8 cellular contexts compared by ENCODE assay signal in the genomic region with DNA sequence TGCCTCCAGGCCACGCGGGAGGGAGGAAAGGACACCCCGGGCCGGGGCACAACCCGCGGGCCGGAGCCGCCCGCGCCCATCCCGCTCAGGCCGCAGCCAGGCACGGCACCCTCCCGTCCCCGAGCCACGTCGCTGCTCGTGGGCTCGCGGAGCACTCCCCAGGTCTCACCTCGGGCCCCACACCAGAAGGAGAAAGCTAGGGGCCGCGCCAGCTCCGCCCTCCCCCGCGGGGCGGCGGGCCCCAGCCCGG. TPM values are rescaled to one million over a fixed set of nuclear protein-coding genes. Genes with fewer than 3 reads are reported as not detected.
A peak's percentile ranks its signal among the peaks of the same experiment; 100 is the strongest.
DNase-seq lines count a peak whose midpoint lies in the region; ATAC-seq, FAIRE-seq and TF ChIP-seq lines count a peak whose summit lies in the region.

No MANE protein-coding gene starts in this region.

- DNase-seq in DND-41 (no peak), MM.1S (no peak), H1 (ENCODE audit: low read depth in 1 of 2, low spot score in 2 of 2) (no peak), osteocyte (ENCODE audit: extremely low spot score, unreplicated experiment) (no peak), NCI-H2081 treated with DMSO at 0.1 percent for 48 hours (lab: John Stamatoyannopoulos, UW) (no peak)
- no peak for DNase-seq in stimulated activated CD4-positive, alpha-beta T cell treated with anti-CD3 and anti-CD28 coated beads, Interleukin-2, amount 100 ng/mL, for 48 hours

- H3K9me3 ChIP-seq in DND-41 (ENCODE audit: insufficient read depth, low read length, severe bottlenecking) (no peaks in the 10 kb centered on the region), MM.1S (replicated peaks; ENCODE audit: insufficient read depth, low read length) (no peaks in the 10 kb centered on the region), H1 (ENCODE audit: insufficient read depth in 2 of 2, low read depth in 1 of 2, low read length in 1 of 2) (no peaks in the 10 kb centered on the region)

- H2BK20ac ChIP-seq in H1 (ENCODE audit: low read length), result no peak overlapping the region

- peak overlapping the region; percentile 97 for H3K4me3 Mint-ChIP-seq in osteocyte (ENCODE audit: unreplicated experiment)

- no peak overlapping the region for H3K18ac ChIP-seq in H1 (ENCODE audit: extremely low read depth, low read length)

- H3K23ac ChIP-seq in H1 (ENCODE audit: insufficient read length), result no peak overlapping the region

- no peaks in the 10 kb centered on the region for H3K9me3 Mint-ChIP-seq in osteocyte (ENCODE audit: unreplicated experiment)

- TF ChIP-seq POLR2A in H1 (IDR thresholded peaks at IDR 0.05; ENCODE audit: control extremely low read depth in 1 of 2, low read depth in 2 of 2, low read length in 2 of 2), result no peak; a peak in 1 of 3 replicates

- peaks cover 65% of the 10 kb centered on the region for H3K4me1 Mint-ChIP-seq in osteocyte (ENCODE audit: unreplicated experiment)

- peaks cover 10% of the 10 kb centered on the region for H3K23me2 ChIP-seq in H1 (ENCODE audit: low read depth, low read length)

- H3K79me1 ChIP-seq in H1 (ENCODE audit: low read depth, low read length), result peaks cover 3% of the 10 kb centered on the region; the same call in 1 of the 2 replicates

- peak overlapping the region; percentile 100 for H3K27ac Mint-ChIP-seq in osteocyte (ENCODE audit: unreplicated experiment)

- H3K4me3 ChIP-seq in DND-41 (ENCODE audit: low read depth in 1 of 2, low read length in 2 of 2) (peak overlapping the region; percentile 75 to 88), MM.1S (ENCODE audit: low read length) (peak overlapping the region; percentile 89), H1 (ENCODE audit: extremely low read depth in 1 of 4, insufficient read depth in 2 of 4, low read depth in 3 of 4, low read length in 4 of 4) (peak overlapping the region; percentile 72 to 98 (median 90))

- H2BK15ac ChIP-seq in H1 (ENCODE audit: low read length), result no peak overlapping the region

- no peak for FAIRE-seq in H1 (lab: Jason Lieb, UNC)

- TF ChIP-seq EP300 in H1 (IDR thresholded peaks at IDR 0.05; ENCODE audit: borderline replicate concordance in 1 of 2, low read depth in 2 of 2, low read length in 2 of 2), result no peak

- peak overlapping the region; percentile 80 for H4K5ac ChIP-seq in H1 (ENCODE audit: insufficient read length, low read depth, low read length)

- H3K9me2 ChIP-seq in MM.1S (replicated peaks; ENCODE audit: insufficient read depth, low read length), result no peaks in the 10 kb centered on the region

- peak overlapping the region; percentile 100 for H2BK5ac ChIP-seq in H1 (ENCODE audit: low read depth, low read length)

- peak overlapping the region; percentile 86 for H2AFZ ChIP-seq in DND-41 (ENCODE audit: low read depth, low read length)
- H2AFZ ChIP-seq in MM.1S (ENCODE audit: low read length), result peak overlapping the region; percentile 48; the same call in 1 of the 2 replicates
- H2AFZ ChIP-seq in H1 (ENCODE audit: low read length), result peak overlapping the region; percentile 9; the same call in 1 of the 2 replicates

- H3K56ac ChIP-seq in H1 (replicated peaks; ENCODE audit: insufficient read length, low read depth, low read length), result peak overlapping the region; percentile 74

- peak overlapping the region; percentile 99 for H3K27ac ChIP-seq in DND-41 (ENCODE audit: low read length)
- H3K27ac ChIP-seq in MM.1S (ENCODE audit: low read length), result peak overlapping the region; percentile 98
- peak overlapping the region; percentile 100 for H3K27ac ChIP-seq in H1 (ENCODE audit: low read depth, low read length)

- H3K4ac ChIP-seq in H1 (replicated peaks; ENCODE audit: insufficient read length, low read depth, low read length), result peak overlapping the region; percentile 71

- no peak overlapping the region for H2BK12ac ChIP-seq in H1 (ENCODE audit: low read depth, low read length)

- H3K9ac ChIP-seq in DND-41 (ENCODE audit: low read depth, low read length) (peak overlapping the region; percentile 82), MM.1S (ENCODE audit: low read length) (peak overlapping the region; percentile 100), H1 (replicated peaks in 1 of 4; ENCODE audit: extremely low read depth in 1 of 4, low read depth in 3 of 4, low read length in 3 of 4) (peak overlapping the region; percentile 77 to 99 (median 94))

- no peak overlapping the region for H3K14ac ChIP-seq in H1 (ENCODE audit: insufficient read length)

- peak overlapping the region; percentile 96 for H4K8ac ChIP-seq in H1 (ENCODE audit: extremely low read depth, insufficient read depth, low read length)

- peaks cover 96% of the 10 kb centered on the region for H3K79me2 ChIP-seq in DND-41 (ENCODE audit: insufficient read depth, low read length)
- H3K79me2 ChIP-seq in MM.1S (ENCODE audit: low read length), result peaks cover 92% of the 10 kb centered on the region
- H3K79me2 ChIP-seq in H1 (ENCODE audit: control insufficient read depth in 1 of 2, insufficient read depth in 2 of 2, low read length in 2 of 2), result peaks cover 70 to 90% of the 10 kb centered on the region in 2 experiments

- peak overlapping the region; percentile 67 for H3K4me2 ChIP-seq in DND-41 (ENCODE audit: insufficient read depth, low read length)
- peak overlapping the region; percentile 80 for H3K4me2 ChIP-seq in MM.1S (ENCODE audit: low read depth, low read length)
- peak overlapping the region; percentile 90 to 93 for H3K4me2 ChIP-seq in H1 (ENCODE audit: insufficient read depth in 1 of 2, low read depth in 2 of 2, low read length in 2 of 2)

- H3K27me3 ChIP-seq in DND-41 (ENCODE audit: insufficient read depth, low read length, poor library complexity) (no peaks in the 10 kb centered on the region), MM.1S (replicated peaks; ENCODE audit: insufficient read depth, low read length) (no peaks in the 10 kb centered on the region), H1 (replicated peaks in 1 of 4; ENCODE audit: control insufficient read depth in 3 of 4, extremely low read depth in 1 of 4, insufficient read depth in 3 of 4, low read length in 3 of 4) (no peaks in the 10 kb centered on the region)

- H4K91ac ChIP-seq in H1 (replicated peaks; ENCODE audit: insufficient read length, low read length), result peak overlapping the region; percentile 75

- peak overlapping the region; percentile 56; the same call in 1 of the 2 replicates for H2AK5ac ChIP-seq in H1 (ENCODE audit: low read depth, low read length)

- H2BK120ac ChIP-seq in H1 (replicated peaks; ENCODE audit: low read depth, low read length), result no peak overlapping the region

- H3K36me3 ChIP-seq in DND-41 (ENCODE audit: insufficient read depth, low read length) (peaks cover 19% of the 10 kb centered on the region; the same call in 1 of the 2 replicates), MM.1S (replicated peaks; ENCODE audit: insufficient read depth, low read length) (no peaks in the 10 kb centered on the region), H1 (ENCODE audit: control insufficient read depth in 2 of 4, insufficient read depth in 4 of 4, low read length in 3 of 4) (peaks cover 0 to 7% (median 0%) of the 10 kb centered on the region in 4 experiments; a peak in 1 of 8 replicates)

- WGBS in H1 (ENCODE audit: extremely low coverage in 1 of 2, insufficient coverage in 1 of 2, insufficient read length in 1 of 2, insufficient replicate concordance in 2 of 2, low coverage in 1 of 2, low lambda C conversion rate in 2 of 2, missing lambda C conversion rate in 1 of 2), 2 experiments, result 3% methylated on average over 15 of the region's 29 CpGs; no CpG with 5 or more reads in 1 of the 2 experiments

- peaks cover 21% of the 10 kb centered on the region for H3F3A ChIP-seq in MM.1S (ENCODE audit: insufficient read depth, low read length)

- TF ChIP-seq RAD21 in H1 (IDR thresholded peaks at IDR 0.05 in 1 of 2, conservative IDR thresholded peaks at IDR 0.05 in 1 of 2; ENCODE audit: low read depth in 2 of 2, low read length in 2 of 2), result no peak

- no peak for ATAC-seq in DND-41 (ENCODE audit: insufficient read depth, low read depth)
- no peak for ATAC-seq in HG03135 (IDR thresholded peaks at IDR 0.05; ENCODE audit: unreplicated experiment)
- no peak for ATAC-seq in GM19452 (IDR thresholded peaks at IDR 0.05; ENCODE audit: unreplicated experiment)

- POLR2A ChIA-PET in H1 (lab: Charles Lee; ENCODE audit: partially characterized antibody), result interaction anchor here (0.8 to 3.6 kb wide), 26 partner anchors 9 to 386 kb away, joined by 3 to 47 read pairs (median 5); a partner anchor contains a TSS

- CTCF ChIA-PET in H1 (lab: Charles Lee; ENCODE audit: partially characterized antibody), result interaction anchor here (0.8 to 1.5 kb wide), 5 partner anchors 10 to 31 kb away, joined by 3 to 5 read pairs (median 4); no protein-coding TSS in a partner anchor

- peaks cover 16% of the 10 kb centered on the region for H3K36me3 Mint-ChIP-seq in osteocyte (ENCODE audit: unreplicated experiment)

- H3K27me3 Mint-ChIP-seq in osteocyte (ENCODE audit: unreplicated experiment), result no peaks in the 10 kb centered on the region

- peaks cover 79% of the 10 kb centered on the region for H3K4me1 ChIP-seq in DND-41 (ENCODE audit: insufficient read depth, low read length)
- H3K4me1 ChIP-seq in MM.1S (ENCODE audit: low read length), result peaks cover 53% of the 10 kb centered on the region
- H3K4me1 ChIP-seq in H1 (replicated peaks in 1 of 4; ENCODE audit: control insufficient read depth in 3 of 4, insufficient read depth in 4 of 4, low read length in 3 of 4), result peaks cover 0 to 6% (median 1%) of the 10 kb centered on the region in 4 experiments; a peak in 3 of 7 replicates

- H4K20me1 ChIP-seq in DND-41 (ENCODE audit: insufficient read depth, low read length), result peaks cover 46% of the 10 kb centered on the region
- H4K20me1 ChIP-seq in MM.1S (ENCODE audit: insufficient read depth, low read length), result no peaks in the 10 kb centered on the region
- H4K20me1 ChIP-seq in H1 (replicated peaks in 1 of 2; ENCODE audit: control insufficient read depth in 1 of 2, insufficient read depth in 2 of 2, low read length in 2 of 2), result peaks cover 7 to 14% of the 10 kb centered on the region in 2 experiments

- TF ChIP-seq CTCF in DND-41 (IDR thresholded peaks at IDR 0.05; ENCODE audit: borderline replicate concordance, extremely low read depth, low read length, poor library complexity, severe bottlenecking) (no peak), MM.1S (IDR thresholded peaks at IDR 0.05; ENCODE audit: low read length) (no peak), H1 (IDR thresholded peaks at IDR 0.05; ENCODE audit: control extremely low read depth in 1 of 3, insufficient read depth in 1 of 3, low read depth in 1 of 3, low read length in 3 of 3) (no peak), osteocyte (IDR thresholded peaks at IDR 0.05) (no peak)

RNA-seq across cellular contexts. Expression of a gene that starts 0.6 kb away (rescaled TPM):
- total RNA-seq in H1 (2021; fragmentation: NEBNext Ultra II Directional; extraction: Animal tissue kit (Norgen Biotek cat#: 25700)), result 329 and 360 TPM in 2 replicates
- polyA plus RNA-seq in H1 (2011; rRNA removed), result 185 and 249 TPM in 2 replicates
- polyA plus RNA-seq in H1 (2011; cell fraction: cytosol; rRNA removed), result 190 TPM
- 408 TPM for polyA plus RNA-seq in H1 (2011; cell fraction: nucleus; rRNA removed)
- polyA plus RNA-seq in H1 (2012, experiment 1 of 2), result 229 to 294 TPM (median 245 TPM) in 4 replicates
- 59.7 TPM for polyA plus RNA-seq in H1 (2012, experiment 2 of 2)
- polyA plus RNA-seq in H1 (2013, experiment 1 of 2), result 226 TPM
- 224 TPM for polyA plus RNA-seq in H1 (2013, experiment 2 of 2)
- 293 and 335 TPM in 2 replicates for polyA minus RNA-seq in H1 (2011; rRNA and poly(A)+ RNA removed)
- polyA minus RNA-seq in H1 (2011; cell fraction: cytosol; rRNA and poly(A)+ RNA removed), result 199 TPM
- polyA minus RNA-seq in H1 (2011; cell fraction: nucleus; rRNA and poly(A)+ RNA removed), result 240 TPM
- 839 and 856 TPM in 2 replicates for total RNA-seq in osteocyte

RNA-seq across cellular contexts. Expression of a gene that starts 0.9 kb away (rescaled TPM):
- 373 and 392 TPM in 2 replicates for total RNA-seq in H1 (2021; fragmentation: NEBNext Ultra II Directional; extraction: Animal tissue kit (Norgen Biotek cat#: 25700))
- polyA plus RNA-seq in H1 (2011; rRNA removed), result 288 and 650 TPM in 2 replicates
- polyA plus RNA-seq in H1 (2011; cell fraction: cytosol; rRNA removed), result 371 TPM
- 129 TPM for polyA plus RNA-seq in H1 (2011; cell fraction: nucleus; rRNA removed)
- 266 to 324 TPM (median 286 TPM) in 4 replicates for polyA plus RNA-seq in H1 (2012, experiment 1 of 2)
- 36.9 TPM for polyA plus RNA-seq in H1 (2012, experiment 2 of 2)
- 224 TPM for polyA plus RNA-seq in H1 (2013, experiment 1 of 2)
- 227 TPM for polyA plus RNA-seq in H1 (2013, experiment 2 of 2)
- polyA minus RNA-seq in H1 (2011; rRNA and poly(A)+ RNA removed), result 293 and 438 TPM in 2 replicates
- 150 TPM for polyA minus RNA-seq in H1 (2011; cell fraction: cytosol; rRNA and poly(A)+ RNA removed)
- polyA minus RNA-seq in H1 (2011; cell fraction: nucleus; rRNA and poly(A)+ RNA removed), result 219 TPM
- 547 and 557 TPM in 2 replicates for total RNA-seq in osteocyte

RNA-seq across cellular contexts. Expression of a gene that starts 41.2 kb away (rescaled TPM):
- total RNA-seq in H1 (2021; fragmentation: NEBNext Ultra II Directional; extraction: Animal tissue kit (Norgen Biotek cat#: 25700)), result 33.4 and 35.7 TPM in 2 replicates
- polyA plus RNA-seq in H1 (2011; rRNA removed), result 12.4 and 12.7 TPM in 2 replicates
- 11.9 TPM for polyA plus RNA-seq in H1 (2011; cell fraction: cytosol; rRNA removed)
- 25.5 TPM for polyA plus RNA-seq in H1 (2011; cell fraction: nucleus; rRNA removed)
- polyA plus RNA-seq in H1 (2012, experiment 1 of 2), result 12.1 to 18.4 TPM (median 17.0 TPM) in 4 replicates
- polyA plus RNA-seq in H1 (2012, experiment 2 of 2), result 4.6 TPM
- 12.1 TPM for polyA plus RNA-seq in H1 (2013, experiment 1 of 2)
- 11.4 TPM for polyA plus RNA-seq in H1 (2013, experiment 2 of 2)
- 34.4 and 36.1 TPM in 2 replicates for polyA minus RNA-seq in H1 (2011; rRNA and poly(A)+ RNA removed)
- polyA minus RNA-seq in H1 (2011; cell fraction: cytosol; rRNA and poly(A)+ RNA removed), result 14.8 TPM
- polyA minus RNA-seq in H1 (2011; cell fraction: nucleus; rRNA and poly(A)+ RNA removed), result 40.0 TPM
- 54.5 and 70.1 TPM in 2 replicates for total RNA-seq in osteocyte

Comparison
In these comparisons a context has a peak if more than half of its experiments do, and no peak if none do; other contexts are left out.
1. H2AFZ ChIP-seq: peak in every context shown above with its lines; median percentile 86 in DND-41; 48 in MM.1S; 9 in H1.